ENCODE assay signal across 1 cellular context in genomic region chr11:77724639-77725038, GRCh38.
TF ChIP-seq lines count a peak whose summit lies in the region.

No MANE protein-coding gene starts in this region.

TF ChIP-seq in GM23338, 12 proteins besides CTCF, POLR2A, EP300 and RAD21:
- TF ChIP-seq, protein P1, sequence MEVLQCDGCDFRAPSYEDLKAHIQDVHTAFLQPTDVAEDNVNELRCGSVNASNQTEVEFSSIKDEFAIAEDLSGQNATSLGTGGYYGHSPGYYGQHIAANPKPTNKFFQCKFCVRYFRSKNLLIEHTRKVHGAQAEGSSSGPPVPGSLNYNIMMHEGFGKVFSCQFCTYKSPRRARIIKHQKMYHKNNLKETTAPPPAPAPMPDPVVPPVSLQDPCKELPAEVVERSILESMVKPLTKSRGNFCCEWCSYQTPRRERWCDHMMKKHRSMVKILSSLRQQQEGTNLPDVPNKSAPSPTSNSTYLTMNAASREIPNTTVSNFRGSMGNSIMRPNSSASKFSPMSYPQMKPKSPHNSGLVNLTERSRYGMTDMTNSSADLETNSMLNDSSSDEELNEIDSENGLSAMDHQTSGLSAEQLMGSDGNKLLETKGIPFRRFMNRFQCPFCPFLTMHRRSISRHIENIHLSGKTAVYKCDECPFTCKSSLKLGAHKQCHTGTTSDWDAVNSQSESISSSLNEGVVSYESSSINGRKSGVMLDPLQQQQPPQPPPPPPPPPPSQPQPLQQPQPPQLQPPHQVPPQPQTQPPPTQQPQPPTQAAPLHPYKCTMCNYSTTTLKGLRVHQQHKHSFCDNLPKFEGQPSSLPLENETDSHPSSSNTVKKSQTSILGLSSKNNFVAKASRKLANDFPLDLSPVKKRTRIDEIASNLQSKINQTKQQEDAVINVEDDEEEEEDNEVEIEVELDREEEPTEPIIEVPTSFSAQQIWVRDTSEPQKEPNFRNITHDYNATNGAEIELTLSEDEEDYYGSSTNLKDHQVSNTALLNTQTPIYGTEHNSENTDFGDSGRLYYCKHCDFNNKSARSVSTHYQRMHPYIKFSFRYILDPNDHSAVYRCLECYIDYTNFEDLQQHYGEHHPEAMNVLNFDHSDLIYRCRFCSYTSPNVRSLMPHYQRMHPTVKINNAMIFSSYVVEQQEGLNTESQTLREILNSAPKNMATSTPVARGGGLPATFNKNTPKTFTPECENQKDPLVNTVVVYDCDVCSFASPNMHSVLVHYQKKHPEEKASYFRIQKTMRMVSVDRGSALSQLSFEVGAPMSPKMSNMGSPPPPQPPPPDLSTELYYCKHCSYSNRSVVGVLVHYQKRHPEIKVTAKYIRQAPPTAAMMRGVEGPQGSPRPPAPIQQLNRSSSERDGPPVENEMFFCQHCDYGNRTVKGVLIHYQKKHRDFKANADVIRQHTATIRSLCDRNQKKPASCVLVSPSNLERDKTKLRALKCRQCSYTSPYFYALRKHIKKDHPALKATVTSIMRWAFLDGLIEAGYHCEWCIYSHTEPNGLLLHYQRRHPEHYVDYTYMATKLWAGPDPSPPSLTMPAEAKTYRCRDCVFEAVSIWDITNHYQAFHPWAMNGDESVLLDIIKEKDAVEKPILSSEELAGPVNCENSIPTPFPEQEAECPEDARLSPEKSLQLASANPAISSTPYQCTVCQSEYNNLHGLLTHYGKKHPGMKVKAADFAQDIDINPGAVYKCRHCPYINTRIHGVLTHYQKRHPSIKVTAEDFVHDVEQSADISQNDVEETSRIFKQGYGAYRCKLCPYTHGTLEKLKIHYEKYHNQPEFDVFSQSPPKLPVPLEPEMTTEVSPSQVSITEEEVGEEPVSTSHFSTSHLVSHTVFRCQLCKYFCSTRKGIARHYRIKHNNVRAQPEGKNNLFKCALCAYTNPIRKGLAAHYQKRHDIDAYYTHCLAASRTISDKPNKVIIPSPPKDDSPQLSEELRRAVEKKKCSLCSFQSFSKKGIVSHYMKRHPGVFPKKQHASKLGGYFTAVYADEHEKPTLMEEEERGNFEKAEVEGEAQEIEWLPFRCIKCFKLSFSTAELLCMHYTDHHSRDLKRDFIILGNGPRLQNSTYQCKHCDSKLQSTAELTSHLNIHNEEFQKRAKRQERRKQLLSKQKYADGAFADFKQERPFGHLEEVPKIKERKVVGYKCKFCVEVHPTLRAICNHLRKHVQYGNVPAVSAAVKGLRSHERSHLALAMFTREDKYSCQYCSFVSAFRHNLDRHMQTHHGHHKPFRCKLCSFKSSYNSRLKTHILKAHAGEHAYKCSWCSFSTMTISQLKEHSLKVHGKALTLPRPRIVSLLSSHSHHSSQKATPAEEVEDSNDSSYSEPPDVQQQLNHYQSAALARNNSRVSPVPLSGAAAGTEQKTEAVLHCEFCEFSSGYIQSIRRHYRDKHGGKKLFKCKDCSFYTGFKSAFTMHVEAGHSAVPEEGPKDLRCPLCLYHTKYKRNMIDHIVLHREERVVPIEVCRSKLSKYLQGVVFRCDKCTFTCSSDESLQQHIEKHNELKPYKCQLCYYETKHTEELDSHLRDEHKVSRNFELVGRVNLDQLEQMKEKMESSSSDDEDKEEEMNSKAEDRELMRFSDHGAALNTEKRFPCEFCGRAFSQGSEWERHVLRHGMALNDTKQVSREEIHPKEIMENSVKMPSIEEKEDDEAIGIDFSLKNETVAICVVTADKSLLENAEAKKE (CRISPR knock-in tag; IDR thresholded peaks at IDR 0.05) = no peak
- TF ChIP-seq JUNB (IDR thresholded peaks at IDR 0.05; ENCODE audit: unreplicated experiment) (no peak), STAT1 (IDR thresholded peaks at IDR 0.05; ENCODE audit: unreplicated experiment) (no peak), ZNF114 (CRISPR knock-in tag; IDR thresholded peaks at IDR 0.05) (no peak), POLR2AphosphoS5 (IDR thresholded peaks at IDR 0.05; ENCODE audit: low read depth) (no peak), EZH2 (IDR thresholded peaks at IDR 0.05; ENCODE audit: low read depth, unreplicated experiment) (no peak), ZNF331 (CRISPR knock-in tag; IDR thresholded peaks at IDR 0.05; ENCODE audit: low read depth) (no peak), NANOG (IDR thresholded peaks at IDR 0.05; ENCODE audit: borderline replicate concordance) (no peak), EZH2phosphoT487 (IDR thresholded peaks at IDR 0.05; ENCODE audit: unreplicated experiment) (no peak), CREB1 (CRISPR knock-in tag; IDR thresholded peaks at IDR 0.05; ENCODE audit: low read depth) (no peak), ETS1 (IDR thresholded peaks at IDR 0.05) (no peak)
- TF ChIP-seq, protein P2, sequence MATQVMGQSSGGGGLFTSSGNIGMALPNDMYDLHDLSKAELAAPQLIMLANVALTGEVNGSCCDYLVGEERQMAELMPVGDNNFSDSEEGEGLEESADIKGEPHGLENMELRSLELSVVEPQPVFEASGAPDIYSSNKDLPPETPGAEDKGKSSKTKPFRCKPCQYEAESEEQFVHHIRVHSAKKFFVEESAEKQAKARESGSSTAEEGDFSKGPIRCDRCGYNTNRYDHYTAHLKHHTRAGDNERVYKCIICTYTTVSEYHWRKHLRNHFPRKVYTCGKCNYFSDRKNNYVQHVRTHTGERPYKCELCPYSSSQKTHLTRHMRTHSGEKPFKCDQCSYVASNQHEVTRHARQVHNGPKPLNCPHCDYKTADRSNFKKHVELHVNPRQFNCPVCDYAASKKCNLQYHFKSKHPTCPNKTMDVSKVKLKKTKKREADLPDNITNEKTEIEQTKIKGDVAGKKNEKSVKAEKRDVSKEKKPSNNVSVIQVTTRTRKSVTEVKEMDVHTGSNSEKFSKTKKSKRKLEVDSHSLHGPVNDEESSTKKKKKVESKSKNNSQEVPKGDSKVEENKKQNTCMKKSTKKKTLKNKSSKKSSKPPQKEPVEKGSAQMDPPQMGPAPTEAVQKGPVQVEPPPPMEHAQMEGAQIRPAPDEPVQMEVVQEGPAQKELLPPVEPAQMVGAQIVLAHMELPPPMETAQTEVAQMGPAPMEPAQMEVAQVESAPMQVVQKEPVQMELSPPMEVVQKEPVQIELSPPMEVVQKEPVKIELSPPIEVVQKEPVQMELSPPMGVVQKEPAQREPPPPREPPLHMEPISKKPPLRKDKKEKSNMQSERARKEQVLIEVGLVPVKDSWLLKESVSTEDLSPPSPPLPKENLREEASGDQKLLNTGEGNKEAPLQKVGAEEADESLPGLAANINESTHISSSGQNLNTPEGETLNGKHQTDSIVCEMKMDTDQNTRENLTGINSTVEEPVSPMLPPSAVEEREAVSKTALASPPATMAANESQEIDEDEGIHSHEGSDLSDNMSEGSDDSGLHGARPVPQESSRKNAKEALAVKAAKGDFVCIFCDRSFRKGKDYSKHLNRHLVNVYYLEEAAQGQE (IDR thresholded peaks at IDR 0.05; ENCODE audit: unreplicated experiment) = no peak
